ENCODE assay signal across 1 cellular context in the genomic region with DNA sequence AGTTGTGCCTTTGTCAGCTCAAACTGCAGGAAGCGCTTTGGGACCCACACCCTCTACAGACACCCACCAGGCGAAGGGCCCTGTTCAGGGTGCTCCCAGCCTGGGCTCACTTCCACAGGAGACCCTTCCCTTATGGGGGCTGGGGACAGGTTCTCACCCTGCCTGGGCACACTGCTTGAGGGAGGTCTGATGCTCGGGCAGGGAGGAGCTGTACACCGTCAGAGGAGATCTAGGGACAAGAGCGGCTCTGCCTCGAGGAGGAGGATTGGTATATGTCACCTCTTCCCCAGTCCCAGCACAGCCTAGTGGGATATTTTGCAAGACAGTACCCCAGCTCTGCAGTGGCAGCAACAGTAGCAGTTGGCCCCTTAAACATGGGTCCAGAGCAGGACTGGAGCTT.
TF ChIP-seq lines count a peak whose summit lies in the region.

No MANE protein-coding gene starts in this region.

TF ChIP-seq in HCT116, 20 proteins besides CTCF, POLR2A, EP300 and RAD21 (continued from another document):
- TF ChIP-seq, protein P1, sequence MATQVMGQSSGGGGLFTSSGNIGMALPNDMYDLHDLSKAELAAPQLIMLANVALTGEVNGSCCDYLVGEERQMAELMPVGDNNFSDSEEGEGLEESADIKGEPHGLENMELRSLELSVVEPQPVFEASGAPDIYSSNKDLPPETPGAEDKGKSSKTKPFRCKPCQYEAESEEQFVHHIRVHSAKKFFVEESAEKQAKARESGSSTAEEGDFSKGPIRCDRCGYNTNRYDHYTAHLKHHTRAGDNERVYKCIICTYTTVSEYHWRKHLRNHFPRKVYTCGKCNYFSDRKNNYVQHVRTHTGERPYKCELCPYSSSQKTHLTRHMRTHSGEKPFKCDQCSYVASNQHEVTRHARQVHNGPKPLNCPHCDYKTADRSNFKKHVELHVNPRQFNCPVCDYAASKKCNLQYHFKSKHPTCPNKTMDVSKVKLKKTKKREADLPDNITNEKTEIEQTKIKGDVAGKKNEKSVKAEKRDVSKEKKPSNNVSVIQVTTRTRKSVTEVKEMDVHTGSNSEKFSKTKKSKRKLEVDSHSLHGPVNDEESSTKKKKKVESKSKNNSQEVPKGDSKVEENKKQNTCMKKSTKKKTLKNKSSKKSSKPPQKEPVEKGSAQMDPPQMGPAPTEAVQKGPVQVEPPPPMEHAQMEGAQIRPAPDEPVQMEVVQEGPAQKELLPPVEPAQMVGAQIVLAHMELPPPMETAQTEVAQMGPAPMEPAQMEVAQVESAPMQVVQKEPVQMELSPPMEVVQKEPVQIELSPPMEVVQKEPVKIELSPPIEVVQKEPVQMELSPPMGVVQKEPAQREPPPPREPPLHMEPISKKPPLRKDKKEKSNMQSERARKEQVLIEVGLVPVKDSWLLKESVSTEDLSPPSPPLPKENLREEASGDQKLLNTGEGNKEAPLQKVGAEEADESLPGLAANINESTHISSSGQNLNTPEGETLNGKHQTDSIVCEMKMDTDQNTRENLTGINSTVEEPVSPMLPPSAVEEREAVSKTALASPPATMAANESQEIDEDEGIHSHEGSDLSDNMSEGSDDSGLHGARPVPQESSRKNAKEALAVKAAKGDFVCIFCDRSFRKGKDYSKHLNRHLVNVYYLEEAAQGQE (IDR thresholded peaks at IDR 0.05; ENCODE audit: low read depth), result no peak
- TF ChIP-seq ZFX (IDR thresholded peaks at IDR 0.05) (no peak), YY1 (IDR thresholded peaks at IDR 0.05; ENCODE audit: extremely low read depth, insufficient replicate concordance, low read depth, low read length) (no peak)
